In the genomic region with DNA sequence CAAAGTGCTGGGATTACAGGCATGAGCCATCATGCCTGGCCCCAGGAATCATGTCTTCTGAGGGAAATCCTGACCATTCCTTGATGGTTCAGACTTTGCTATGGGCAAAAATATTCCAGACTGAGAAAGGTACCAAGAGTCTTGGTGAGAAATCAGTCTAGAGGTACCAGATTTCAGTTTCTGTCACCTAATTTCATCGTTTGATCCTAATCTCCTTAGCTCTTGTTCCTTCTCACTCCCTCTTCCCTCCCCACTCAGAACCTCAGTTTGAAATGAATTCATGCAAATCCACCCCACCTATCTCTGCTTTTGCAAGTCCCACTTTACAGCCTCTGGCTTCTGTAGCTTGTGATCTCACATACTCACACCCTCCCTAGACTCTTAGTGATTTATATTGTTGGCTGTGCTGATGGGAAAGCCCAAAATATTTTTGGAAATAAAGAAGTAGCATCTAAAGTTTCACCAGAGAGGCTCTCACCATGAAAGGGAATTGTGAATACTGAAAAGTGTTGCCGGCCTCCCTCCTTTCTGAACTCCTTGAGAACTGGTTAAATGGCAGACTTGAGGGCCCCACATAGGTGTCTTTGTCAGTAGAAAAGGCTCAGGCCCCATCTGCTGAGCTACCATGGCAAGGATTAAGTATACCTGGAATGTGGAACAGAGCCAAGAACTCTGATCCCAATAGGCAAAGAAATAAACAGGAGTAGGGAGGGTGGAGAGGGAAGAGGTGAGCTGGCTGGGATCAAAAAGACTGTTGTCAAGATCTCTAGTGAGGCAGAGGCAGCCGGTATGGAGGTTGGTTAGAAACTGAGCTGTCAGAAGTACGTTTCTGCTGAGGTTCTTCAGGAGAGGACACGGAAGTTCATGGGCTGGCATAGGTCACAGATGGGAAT, we compare ENCODE assay signal across 11 cellular contexts.
DNase-seq lines count a peak whose midpoint lies in the region; ATAC-seq and TF ChIP-seq lines count a peak whose summit lies in the region.
"Had no signal": no experiment of that assay in that cellular context is flagged by ENCODE, and none has a peak within 500 bp of the region (broad histone marks: within the 10 kb centered on the region; RNA-seq: fewer than 3 reads in every experiment).

No MANE protein-coding gene starts in this region.

- H3K27me3 ChIP-seq in CD8-positive, alpha-beta memory T cell (ENCODE audit: insufficient read depth, low read length, poor library complexity, severe bottlenecking) = no peaks in the 10 kb centered on the region

- POLR2A ChIA-PET in CD8-positive, alpha-beta memory T cell (lab: Charles Lee) = no interaction called here

- H3K27ac Mint-ChIP-seq in CD8-positive, alpha-beta memory T cell = peak overlapping the region in 5 of 8 donors; percentile 37 to 89 (median 64)
- H3K27ac Mint-ChIP-seq in activated T-helper 2 cell treated with anti-CD3 and anti-CD28 coated beads, Interferon-gamma antibody, Interleukin-2, Interleukin-4, amounts not matched to agents 10 μg/mL and 5 μg/mL and 100 μg/mL, durations not matched to agents 14 hours and 24 hours and 36 hours = peak overlapping the region; percentile 74
- peak overlapping the region; percentile 83 to 94 (median 92) for H3K27ac Mint-ChIP-seq in nephron
- H3K27ac Mint-ChIP-seq: activated naive CD8-positive, alpha-beta T cell treated with anti-CD3 and anti-CD28 coated beads, Interleukin-2, amount 10 ng/mL, durations not matched to agents 7 days and 5 days had no signal

- intact Hi-C loops in activated T-helper 2 cell treated with anti-CD3 and anti-CD28 coated beads, Interferon-gamma antibody, Interleukin-2, Interleukin-4, amounts not matched to agents 10 μg/mL and 5 μg/mL and 100 μg/mL, durations not matched to agents 14 hours and 24 hours and 36 hours (cut with micrococcal nuclease) = loop anchor here (5.0 kb wide), 2 partner anchors 37 to 143 kb away; no protein-coding TSS in a partner anchor

- TF ChIP-seq CTCF in nephron (IDR thresholded peaks at IDR 0.05; ENCODE audit: unreplicated experiment in 3 of 3) = no peak

- peaks cover 17 to 52% (median 44%) of the 10 kb centered on the region in 3 donors for H3K4me1 Mint-ChIP-seq in CD8-positive, alpha-beta memory T cell
- H3K4me1 Mint-ChIP-seq in activated T-helper 2 cell treated with anti-CD3 and anti-CD28 coated beads, Interferon-gamma antibody, Interleukin-2, Interleukin-4, amounts not matched to agents 10 μg/mL and 5 μg/mL and 100 μg/mL, durations not matched to agents 14 hours and 24 hours and 36 hours (ENCODE audit: low read depth) = peaks cover 32% of the 10 kb centered on the region
- peaks cover 29% of the 10 kb centered on the region for H3K4me1 Mint-ChIP-seq in nephron

- H3K4me3 Mint-ChIP-seq in CD8-positive, alpha-beta memory T cell = no peak overlapping the region
- H3K4me3 Mint-ChIP-seq in activated T-helper 2 cell treated with anti-CD3 and anti-CD28 coated beads, Interferon-gamma antibody, Interleukin-2, Interleukin-4, amounts not matched to agents 10 μg/mL and 5 μg/mL and 100 μg/mL, durations not matched to agents 14 hours and 24 hours and 36 hours (ENCODE audit: low read depth) = no peak overlapping the region
- peak overlapping the region in 2 of 3 experiments; percentile 8 to 24 for H3K4me3 Mint-ChIP-seq in nephron
- H3K4me3 Mint-ChIP-seq: activated naive CD8-positive, alpha-beta T cell treated with anti-CD3 and anti-CD28 coated beads, Interleukin-2, amount 10 ng/mL, durations not matched to agents 7 days and 5 days had no signal

- H3K27ac ChIP-seq in CD8-positive, alpha-beta memory T cell (ENCODE audit: low read depth, low read length) = no peak overlapping the region
- H3K27ac ChIP-seq: KMS-11 had no signal

- CTCF ChIA-PET in CD8-positive, alpha-beta memory T cell (lab: Charles Lee) = no interaction called here

- peaks cover 7% of the 10 kb centered on the region for H3K4me1 ChIP-seq in CD8-positive, alpha-beta memory T cell (ENCODE audit: insufficient read depth, low read length)

- no peak for DNase-seq in CD8-positive, alpha-beta memory T cell
- DNase-seq in activated T-helper 2 cell treated with anti-CD3 and anti-CD28 coated beads, Interferon-gamma antibody, Interleukin-2, Interleukin-4, amounts not matched to agents 10 μg/mL and 5 μg/mL and 100 μg/mL, durations not matched to agents 14 hours and 24 hours and 36 hours (ENCODE audit: low spot score) = no peak
- no peak for DNase-seq in midbrain (lab: John Stamatoyannopoulos, UW)
- no peak for DNase-seq in ecto neural progenitor cell (ENCODE audit: low spot score)
- DNase-seq: activated naive CD8-positive, alpha-beta T cell treated with anti-CD3 and anti-CD28 coated beads, Interleukin-2, amount 10 ng/mL, durations not matched to agents 7 days and 5 days; DND-41 had no signal

- no peaks in the 10 kb centered on the region for H3K27me3 Mint-ChIP-seq in CD8-positive, alpha-beta memory T cell
- H3K27me3 Mint-ChIP-seq in activated T-helper 2 cell treated with anti-CD3 and anti-CD28 coated beads, Interferon-gamma antibody, Interleukin-2, Interleukin-4, amounts not matched to agents 10 μg/mL and 5 μg/mL and 100 μg/mL, durations not matched to agents 14 hours and 24 hours and 36 hours (ENCODE audit: low read depth) = no peaks in the 10 kb centered on the region
- H3K27me3 Mint-ChIP-seq in nephron (ENCODE audit: low read depth) = no peaks in the 10 kb centered on the region
- H3K27me3 Mint-ChIP-seq: activated naive CD8-positive, alpha-beta T cell treated with anti-CD3 and anti-CD28 coated beads, Interleukin-2, amount 10 ng/mL, durations not matched to agents 7 days and 5 days had no signal

- H3K36me3 ChIP-seq in CD8-positive, alpha-beta memory T cell (ENCODE audit: insufficient read depth, low read length) = no peaks in the 10 kb centered on the region

- peak; percentile 43 for ATAC-seq in GM18868 (IDR thresholded peaks at IDR 0.05; ENCODE audit: unreplicated experiment)
- no peak for ATAC-seq in HG02678 (IDR thresholded peaks at IDR 0.05; ENCODE audit: unreplicated experiment)
- no peak for ATAC-seq in GM21447 (IDR thresholded peaks at IDR 0.05; ENCODE audit: unreplicated experiment)

- no peak overlapping the region for H3K4me3 ChIP-seq in CD8-positive, alpha-beta memory T cell (ENCODE audit: low read length)

- no peaks in the 10 kb centered on the region for H3K9me3 Mint-ChIP-seq in CD8-positive, alpha-beta memory T cell
- H3K9me3 Mint-ChIP-seq in activated T-helper 2 cell treated with anti-CD3 and anti-CD28 coated beads, Interferon-gamma antibody, Interleukin-2, Interleukin-4, amounts not matched to agents 10 μg/mL and 5 μg/mL and 100 μg/mL, durations not matched to agents 14 hours and 24 hours and 36 hours = no peaks in the 10 kb centered on the region
- no peaks in the 10 kb centered on the region for H3K9me3 Mint-ChIP-seq in nephron
- H3K9me3 Mint-ChIP-seq: activated naive CD8-positive, alpha-beta T cell treated with anti-CD3 and anti-CD28 coated beads, Interleukin-2, amount 10 ng/mL, durations not matched to agents 7 days and 5 days had no signal

- H3K9me3 ChIP-seq in CD8-positive, alpha-beta memory T cell (ENCODE audit: low read length) = no peaks in the 10 kb centered on the region

- peaks cover 0 to 22% (median 6%) of the 10 kb centered on the region in 3 donors for H3K36me3 Mint-ChIP-seq in CD8-positive, alpha-beta memory T cell
- H3K36me3 Mint-ChIP-seq in activated T-helper 2 cell treated with anti-CD3 and anti-CD28 coated beads, Interferon-gamma antibody, Interleukin-2, Interleukin-4, amounts not matched to agents 10 μg/mL and 5 μg/mL and 100 μg/mL, durations not matched to agents 14 hours and 24 hours and 36 hours (ENCODE audit: low read depth) = peaks cover 19% of the 10 kb centered on the region
- H3K36me3 Mint-ChIP-seq in nephron (ENCODE audit: low read depth) = no peaks in the 10 kb centered on the region

Comparison
In these comparisons a context has a peak if more than half of its experiments do, and no peak if none do; other contexts are left out.
1. H3K4me3 Mint-ChIP-seq: peak in nephron (2 of 3); none in CD8-positive, alpha-beta memory T cell (0 of 7) and activated T-helper 2 cell treated with anti-CD3 and anti-CD28 coated beads, Interferon-gamma antibody, Interleukin-2, Interleukin-4, amounts not matched to agents 10 μg/mL and 5 μg/mL and 100 μg/mL, durations not matched to agents 14 hours and 24 hours and 36 hours (single experiment).
2. Peak in every context shown above with its lines, with median percentiles within 50 percentile points of each other: H3K27ac Mint-ChIP-seq.